Comparison of ENCODE assay signal across 9 cellular contexts in the genomic region with DNA sequence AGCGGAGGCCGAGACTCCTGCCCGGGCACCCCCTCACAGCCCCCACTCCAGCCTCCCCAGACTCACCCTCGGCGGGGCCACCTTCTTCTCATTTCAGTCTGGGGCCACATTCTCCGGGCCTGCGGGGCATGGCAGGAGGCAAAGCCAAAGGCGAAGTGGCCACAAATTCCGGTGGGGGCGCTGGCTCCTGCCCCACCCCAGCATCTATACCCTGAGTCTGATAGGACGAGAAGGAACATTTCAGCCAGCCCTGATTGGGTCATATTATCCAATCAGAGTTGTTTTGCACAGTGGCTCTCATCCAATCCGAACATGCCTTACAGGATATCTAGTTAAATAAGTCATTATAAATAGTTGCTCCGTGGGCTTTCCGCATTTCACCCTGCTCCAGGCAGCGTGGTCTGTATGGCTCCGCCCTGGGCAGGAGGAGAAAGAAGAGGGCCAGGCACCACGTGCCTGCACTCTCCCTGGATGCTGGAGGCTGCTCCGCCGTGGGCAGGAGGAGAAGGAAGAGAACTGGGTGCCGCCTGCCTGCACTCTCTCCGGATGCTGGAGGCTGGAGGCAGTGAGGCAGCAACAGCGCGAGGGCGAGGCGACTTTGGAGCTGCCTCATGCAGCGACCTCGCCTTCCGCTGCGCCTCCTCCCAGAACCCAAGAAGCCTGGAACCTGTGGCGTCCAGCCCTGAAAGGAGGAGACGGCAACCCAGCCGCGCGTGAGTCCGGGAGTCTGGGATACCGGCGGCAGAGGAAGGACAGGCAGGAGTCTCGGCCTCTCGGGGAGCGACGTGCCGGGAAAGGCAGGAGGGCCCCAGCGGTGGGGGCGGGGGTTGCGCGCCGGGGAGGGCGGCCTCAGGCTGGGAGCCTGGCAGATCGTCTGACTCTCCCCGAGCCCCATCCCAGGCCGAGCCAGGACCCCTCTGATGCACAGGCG.
A peak's percentile ranks its signal among the peaks of the same experiment; 100 is the strongest.
DNase-seq lines count a peak whose midpoint lies in the region; ATAC-seq and TF ChIP-seq lines count a peak whose summit lies in the region.
"Had no signal": no experiment of that assay in that cellular context is flagged by ENCODE, and none has a peak within 500 bp of the region (broad histone marks: within the 10 kb centered on the region; RNA-seq: fewer than 3 reads in every experiment).

No MANE protein-coding gene starts in this region.

- no peaks in the 10 kb centered on the region for H3K4me1 ChIP-seq in GM23248 (ENCODE audit: insufficient read depth)
- no peaks in the 10 kb centered on the region for H3K4me1 ChIP-seq in RWPE2 (ENCODE audit: insufficient read depth, poor library complexity, severe bottlenecking)
- H3K4me1 ChIP-seq in spleen, result no peaks in the 10 kb centered on the region

- peaks cover 18% of the 10 kb centered on the region for H3K9me3 Mint-ChIP-seq in glutamatergic neuron (ENCODE audit: unreplicated experiment)

- H3K4me1 Mint-ChIP-seq in glutamatergic neuron (ENCODE audit: low read depth, unreplicated experiment), result no peaks in the 10 kb centered on the region
- H3K4me1 Mint-ChIP-seq: immature natural killer cell had no signal

- no peaks in the 10 kb centered on the region for H4K20me1 ChIP-seq in GM23248 (ENCODE audit: insufficient read depth)

- ATAC-seq in RWPE2 (ENCODE audit: low read depth), result peak; percentile 81

- peak overlapping the region; percentile 59 for H3K27ac Mint-ChIP-seq in glutamatergic neuron (ENCODE audit: unreplicated experiment)
- H3K27ac Mint-ChIP-seq: immature natural killer cell had no signal

- no peaks in the 10 kb centered on the region for H3K36me3 Mint-ChIP-seq in glutamatergic neuron (ENCODE audit: unreplicated experiment)
- H3K36me3 Mint-ChIP-seq: immature natural killer cell had no signal

- peak overlapping the region; percentile 62 for H2AFZ ChIP-seq in GM23248

- peak; percentile 36 for DNase-seq in GM23248
- no peak for DNase-seq in RWPE2 (ENCODE audit: low spot score)
- peak; percentile 50 for DNase-seq in glutamatergic neuron
- peak; percentile 77 for DNase-seq in spleen
- no peak for DNase-seq in globus pallidus (ENCODE audit: low spot score)
- no peak for DNase-seq in activated naive CD4-positive, alpha-beta T cell treated with Interleukin-2 at 50 U/mL for 16 hours
- DNase-seq in effector CD4-positive, alpha-beta T cell, result no peak
- no peak for DNase-seq in NCI-H1048 (lab: John Stamatoyannopoulos, UW)
- DNase-seq: immature natural killer cell had no signal

- no peak for TF ChIP-seq POLR2A in spleen (IDR thresholded peaks at IDR 0.05)

- H3K27ac ChIP-seq in GM23248 (no peak overlapping the region), RWPE2 (ENCODE audit: poor library complexity, severe bottlenecking) (no peak overlapping the region), spleen (peak overlapping the region in 7 of 8 donors; percentile 11 to 73 (median 53))

- no peaks in the 10 kb centered on the region for H3K9me2 ChIP-seq in GM23248 (ENCODE audit: insufficient read depth)

- peak overlapping the region; percentile 89 for H3K4me3 Mint-ChIP-seq in glutamatergic neuron (ENCODE audit: unreplicated experiment)
- H3K4me3 Mint-ChIP-seq: immature natural killer cell had no signal

- intact Hi-C loops in spleen (cut with DNase I; ENCODE audit: low total_unique reads), result no loop called here

- in situ Hi-C loops in GM23248 (cut with MboI), result no loop called here

- H3K9me3 ChIP-seq in GM23248 (ENCODE audit: low read depth) (no peaks in the 10 kb centered on the region), RWPE2 (ENCODE audit: severe bottlenecking) (no peaks in the 10 kb centered on the region), spleen (peaks cover 0 to 11% (median 0%) of the 10 kb centered on the region in 8 donors)

- H3K4me2 ChIP-seq in GM23248 (ENCODE audit: unreplicated experiment), result peak overlapping the region; percentile 35

- H3K79me2 ChIP-seq in GM23248 (ENCODE audit: insufficient read depth), result no peaks in the 10 kb centered on the region

- peaks cover 3% of the 10 kb centered on the region for H3K27me3 Mint-ChIP-seq in glutamatergic neuron (ENCODE audit: unreplicated experiment)

- peak overlapping the region; percentile 28 for H3K9ac ChIP-seq in GM23248

- H3F3A ChIP-seq in GM23248 (ENCODE audit: insufficient read depth), result no peaks in the 10 kb centered on the region

- TF ChIP-seq CTCF in RWPE2 (IDR thresholded peaks at IDR 0.05; ENCODE audit: poor library complexity, severe bottlenecking) (no peak), glutamatergic neuron (IDR thresholded peaks at IDR 0.05; ENCODE audit: partially characterized antibody, unreplicated experiment) (no peak), spleen (IDR thresholded peaks at IDR 0.05 in 8 of 11, conservative IDR thresholded peaks at IDR 0.05 in 3 of 11) (peak in 2 of 11 experiments; percentile 13 to 22)

- no peaks in the 10 kb centered on the region for H3K36me3 ChIP-seq in GM23248 (ENCODE audit: low read depth)
- no peaks in the 10 kb centered on the region for H3K36me3 ChIP-seq in RWPE2 (ENCODE audit: low read depth)
- H3K36me3 ChIP-seq in spleen, result no peaks in the 10 kb centered on the region

- no peaks in the 10 kb centered on the region for H3K27me3 ChIP-seq in GM23248 (replicated peaks; ENCODE audit: insufficient read depth)
- H3K27me3 ChIP-seq in RWPE2 (ENCODE audit: insufficient read depth, poor library complexity, severe bottlenecking), result no peaks in the 10 kb centered on the region
- peaks cover 0 to 18% (median 9%) of the 10 kb centered on the region in 7 donors for H3K27me3 ChIP-seq in spleen (replicated peaks in 1 of 7)

- H3K4me3 ChIP-seq in GM23248 (peak overlapping the region; percentile 63), RWPE2 (ENCODE audit: severe bottlenecking) (peak overlapping the region; percentile 33), spleen (peak overlapping the region; percentile 24 to 64 (median 40))

- 19 to 25% methylated on average over 39 to 52 of the region's 52 CpGs for WGBS in GM23248 (ENCODE audit: low coverage in 1 of 2, low lambda C conversion rate in 2 of 2, missing lambda C conversion rate in 2 of 2), 2 experiments
- 29 to 46% (median 33%) methylated on average over 23 to 52 of the region's 52 CpGs for WGBS in spleen, 5 donors

Comparison
In these comparisons a context has a peak if more than half of its experiments do, and no peak if none do; other contexts are left out.
1. DNase-seq: peak in GM23248 (single experiment), glutamatergic neuron (single experiment) and spleen (single experiment); none in RWPE2 (single experiment), globus pallidus (single experiment), activated naive CD4-positive, alpha-beta T cell treated with Interleukin-2 at 50 U/mL for 16 hours (single experiment), effector CD4-positive, alpha-beta T cell (single experiment) and NCI-H1048 (single experiment).
2. H3K27ac ChIP-seq: peak in spleen (7 of 8); none in GM23248 (single experiment) and RWPE2 (single experiment).
3. Peak in every context shown above with its lines, with median percentiles within 50 percentile points of each other: H3K4me3 ChIP-seq.